1 cellular context compared by ENCODE assay signal in the genomic region with DNA sequence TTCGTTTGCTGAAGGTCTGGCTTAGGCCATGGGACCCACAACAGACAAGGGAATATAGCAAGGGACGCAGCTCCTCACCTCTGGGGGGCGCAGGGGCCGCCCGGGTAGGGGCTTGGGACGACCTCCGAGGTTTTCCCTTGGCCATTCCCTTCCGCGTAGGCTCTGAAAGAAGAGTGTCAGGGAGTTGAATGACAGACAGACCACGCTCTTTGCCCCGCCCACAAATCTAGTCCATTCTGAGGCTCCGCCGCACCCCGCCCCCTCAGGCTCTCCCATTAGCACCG.
TF ChIP-seq lines count a peak whose summit lies in the region.

No MANE protein-coding gene starts in this region.

TF ChIP-seq in HepG2, 621 proteins besides CTCF, POLR2A, EP300 and RAD21 (continued from another document):
- TF ChIP-seq, protein P1, sequence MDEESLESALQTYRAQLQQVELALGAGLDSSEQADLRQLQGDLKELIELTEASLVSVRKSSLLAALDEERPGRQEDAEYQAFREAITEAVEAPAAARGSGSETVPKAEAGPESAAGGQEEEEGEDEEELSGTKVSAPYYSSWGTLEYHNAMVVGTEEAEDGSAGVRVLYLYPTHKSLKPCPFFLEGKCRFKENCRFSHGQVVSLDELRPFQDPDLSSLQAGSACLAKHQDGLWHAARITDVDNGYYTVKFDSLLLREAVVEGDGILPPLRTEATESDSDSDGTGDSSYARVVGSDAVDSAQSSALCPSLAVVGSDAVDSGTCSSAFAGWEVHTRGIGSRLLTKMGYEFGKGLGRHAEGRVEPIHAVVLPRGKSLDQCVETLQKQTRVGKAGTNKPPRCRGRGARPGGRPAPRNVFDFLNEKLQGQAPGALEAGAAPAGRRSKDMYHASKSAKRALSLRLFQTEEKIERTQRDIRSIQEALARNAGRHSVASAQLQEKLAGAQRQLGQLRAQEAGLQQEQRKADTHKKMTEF (CRISPR knock-in tag; IDR thresholded peaks at IDR 0.05): 0 out of 2 replicates have a peak, but pooled peaks have one; percentile 6
- peak; percentile 12; the same call in 1 of the 2 replicates for TF ChIP-seq REPIN1 (CRISPR knock-in tag; IDR thresholded peaks at IDR 0.05; ENCODE audit: borderline replicate concordance, low read depth)
- TF ChIP-seq ZNF331 (CRISPR knock-in tag; IDR thresholded peaks at IDR 0.05): peak; percentile 28; the same call in 1 of the 2 replicates
- TF ChIP-seq SMARCC2 (IDR thresholded peaks at IDR 0.05): no peak
- TF ChIP-seq RELA (CRISPR knock-in tag; IDR thresholded peaks at IDR 0.05): no peak
- TF ChIP-seq PBX2 (CRISPR knock-in tag; IDR thresholded peaks at IDR 0.05): peak; percentile 81
- peak; percentile 24; the same call in 1 of the 2 replicates for TF ChIP-seq TAF1 (CRISPR knock-in tag; IDR thresholded peaks at IDR 0.05)
- TF ChIP-seq GATAD2A (CRISPR knock-in tag; IDR thresholded peaks at IDR 0.05): peak; percentile 46; the same call in 1 of the 2 replicates
- TF ChIP-seq ZNF709 (CRISPR knock-in tag; IDR thresholded peaks at IDR 0.05): 0 out of 2 replicates have a peak, but pooled peaks have one; percentile 23
- TF ChIP-seq POLR2G (IDR thresholded peaks at IDR 0.05; ENCODE audit: low read depth, low read length): peak; percentile 44; the same call in 1 of the 2 replicates
- no peak for TF ChIP-seq TBX2 (CRISPR knock-in tag; IDR thresholded peaks at IDR 0.05; ENCODE audit: borderline replicate concordance)
- TF ChIP-seq, protein P2, sequence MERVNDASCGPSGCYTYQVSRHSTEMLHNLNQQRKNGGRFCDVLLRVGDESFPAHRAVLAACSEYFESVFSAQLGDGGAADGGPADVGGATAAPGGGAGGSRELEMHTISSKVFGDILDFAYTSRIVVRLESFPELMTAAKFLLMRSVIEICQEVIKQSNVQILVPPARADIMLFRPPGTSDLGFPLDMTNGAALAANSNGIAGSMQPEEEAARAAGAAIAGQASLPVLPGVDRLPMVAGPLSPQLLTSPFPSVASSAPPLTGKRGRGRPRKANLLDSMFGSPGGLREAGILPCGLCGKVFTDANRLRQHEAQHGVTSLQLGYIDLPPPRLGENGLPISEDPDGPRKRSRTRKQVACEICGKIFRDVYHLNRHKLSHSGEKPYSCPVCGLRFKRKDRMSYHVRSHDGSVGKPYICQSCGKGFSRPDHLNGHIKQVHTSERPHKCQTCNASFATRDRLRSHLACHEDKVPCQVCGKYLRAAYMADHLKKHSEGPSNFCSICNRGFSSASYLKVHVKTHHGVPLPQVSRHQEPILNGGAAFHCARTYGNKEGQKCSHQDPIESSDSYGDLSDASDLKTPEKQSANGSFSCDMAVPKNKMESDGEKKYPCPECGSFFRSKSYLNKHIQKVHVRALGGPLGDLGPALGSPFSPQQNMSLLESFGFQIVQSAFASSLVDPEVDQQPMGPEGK (CRISPR knock-in tag; IDR thresholded peaks at IDR 0.05): 0 out of 2 replicates have a peak, but pooled peaks have one; percentile 43
- TF ChIP-seq MYNN (CRISPR knock-in tag; IDR thresholded peaks at IDR 0.05; ENCODE audit: low read depth): no peak
- no peak for TF ChIP-seq HCFC1 (IDR thresholded peaks at IDR 0.05; ENCODE audit: low read depth, low read length)
- TF ChIP-seq ZBTB7B (CRISPR knock-in tag; IDR thresholded peaks at IDR 0.05): peak; percentile 88
- TF ChIP-seq, protein P3, sequence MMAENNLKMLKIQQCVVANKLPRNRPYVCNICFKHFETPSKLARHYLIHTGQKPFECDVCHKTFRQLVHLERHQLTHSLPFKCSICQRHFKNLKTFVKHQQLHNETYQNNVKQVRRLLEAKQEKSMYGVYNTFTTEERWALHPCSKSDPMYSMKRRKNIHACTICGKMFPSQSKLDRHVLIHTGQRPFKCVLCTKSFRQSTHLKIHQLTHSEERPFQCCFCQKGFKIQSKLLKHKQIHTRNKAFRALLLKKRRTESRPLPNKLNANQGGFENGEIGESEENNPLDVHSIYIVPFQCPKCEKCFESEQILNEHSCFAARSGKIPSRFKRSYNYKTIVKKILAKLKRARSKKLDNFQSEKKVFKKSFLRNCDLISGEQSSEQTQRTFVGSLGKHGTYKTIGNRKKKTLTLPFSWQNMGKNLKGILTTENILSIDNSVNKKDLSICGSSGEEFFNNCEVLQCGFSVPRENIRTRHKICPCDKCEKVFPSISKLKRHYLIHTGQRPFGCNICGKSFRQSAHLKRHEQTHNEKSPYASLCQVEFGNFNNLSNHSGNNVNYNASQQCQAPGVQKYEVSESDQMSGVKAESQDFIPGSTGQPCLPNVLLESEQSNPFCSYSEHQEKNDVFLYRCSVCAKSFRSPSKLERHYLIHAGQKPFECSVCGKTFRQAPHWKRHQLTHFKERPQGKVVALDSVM (CRISPR knock-in tag; IDR thresholded peaks at IDR 0.05): 0 out of 2 replicates have a peak, but pooled peaks have one; percentile 32
- peak; percentile 25; the same call in 1 of the 2 replicates for TF ChIP-seq ELF3 (CRISPR knock-in tag; IDR thresholded peaks at IDR 0.05)
- 0 out of 2 replicates have a peak, but pooled peaks have one; percentile 15 for TF ChIP-seq ERF (CRISPR knock-in tag; IDR thresholded peaks at IDR 0.05)
- TF ChIP-seq ZNF143 (CRISPR knock-in tag; IDR thresholded peaks at IDR 0.05): no peak
- TF ChIP-seq ZNF570 (CRISPR knock-in tag; IDR thresholded peaks at IDR 0.05; ENCODE audit: borderline replicate concordance): no peak
- TF ChIP-seq, protein P4, sequence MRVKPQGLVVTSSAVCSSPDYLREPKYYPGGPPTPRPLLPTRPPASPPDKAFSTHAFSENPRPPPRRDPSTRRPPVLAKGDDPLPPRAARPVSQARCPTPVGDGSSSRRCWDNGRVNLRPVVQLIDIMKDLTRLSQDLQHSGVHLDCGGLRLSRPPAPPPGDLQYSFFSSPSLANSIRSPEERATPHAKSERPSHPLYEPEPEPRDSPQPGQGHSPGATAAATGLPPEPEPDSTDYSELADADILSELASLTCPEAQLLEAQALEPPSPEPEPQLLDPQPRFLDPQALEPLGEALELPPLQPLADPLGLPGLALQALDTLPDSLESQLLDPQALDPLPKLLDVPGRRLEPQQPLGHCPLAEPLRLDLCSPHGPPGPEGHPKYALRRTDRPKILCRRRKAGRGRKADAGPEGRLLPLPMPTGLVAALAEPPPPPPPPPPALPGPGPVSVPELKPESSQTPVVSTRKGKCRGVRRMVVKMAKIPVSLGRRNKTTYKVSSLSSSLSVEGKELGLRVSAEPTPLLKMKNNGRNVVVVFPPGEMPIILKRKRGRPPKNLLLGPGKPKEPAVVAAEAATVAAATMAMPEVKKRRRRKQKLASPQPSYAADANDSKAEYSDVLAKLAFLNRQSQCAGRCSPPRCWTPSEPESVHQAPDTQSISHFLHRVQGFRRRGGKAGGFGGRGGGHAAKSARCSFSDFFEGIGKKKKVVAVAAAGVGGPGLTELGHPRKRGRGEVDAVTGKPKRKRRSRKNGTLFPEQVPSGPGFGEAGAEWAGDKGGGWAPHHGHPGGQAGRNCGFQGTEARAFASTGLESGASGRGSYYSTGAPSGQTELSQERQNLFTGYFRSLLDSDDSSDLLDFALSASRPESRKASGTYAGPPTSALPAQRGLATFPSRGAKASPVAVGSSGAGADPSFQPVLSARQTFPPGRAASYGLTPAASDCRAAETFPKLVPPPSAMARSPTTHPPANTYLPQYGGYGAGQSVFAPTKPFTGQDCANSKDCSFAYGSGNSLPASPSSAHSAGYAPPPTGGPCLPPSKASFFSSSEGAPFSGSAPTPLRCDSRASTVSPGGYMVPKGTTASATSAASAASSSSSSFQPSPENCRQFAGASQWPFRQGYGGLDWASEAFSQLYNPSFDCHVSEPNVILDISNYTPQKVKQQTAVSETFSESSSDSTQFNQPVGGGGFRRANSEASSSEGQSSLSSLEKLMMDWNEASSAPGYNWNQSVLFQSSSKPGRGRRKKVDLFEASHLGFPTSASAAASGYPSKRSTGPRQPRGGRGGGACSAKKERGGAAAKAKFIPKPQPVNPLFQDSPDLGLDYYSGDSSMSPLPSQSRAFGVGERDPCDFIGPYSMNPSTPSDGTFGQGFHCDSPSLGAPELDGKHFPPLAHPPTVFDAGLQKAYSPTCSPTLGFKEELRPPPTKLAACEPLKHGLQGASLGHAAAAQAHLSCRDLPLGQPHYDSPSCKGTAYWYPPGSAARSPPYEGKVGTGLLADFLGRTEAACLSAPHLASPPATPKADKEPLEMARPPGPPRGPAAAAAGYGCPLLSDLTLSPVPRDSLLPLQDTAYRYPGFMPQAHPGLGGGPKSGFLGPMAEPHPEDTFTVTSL (CRISPR knock-in tag; IDR thresholded peaks at IDR 0.05; ENCODE audit: borderline replicate concordance): no peak
- no peak for TF ChIP-seq USF2 (IDR thresholded peaks at IDR 0.05; ENCODE audit: low read depth, low read length)
- no peak for TF ChIP-seq USF2 (CRISPR knock-in tag; IDR thresholded peaks at IDR 0.05; ENCODE audit: borderline replicate concordance)
- no peak for TF ChIP-seq GABPA (IDR thresholded peaks at IDR 0.05; ENCODE audit: low read depth, low read length)
- TF ChIP-seq GABPA (CRISPR knock-in tag; IDR thresholded peaks at IDR 0.05; ENCODE audit: low read depth): no peak
- TF ChIP-seq CREM (IDR thresholded peaks at IDR 0.05): peak; percentile 50
- no peak for TF ChIP-seq CREM (CRISPR knock-in tag; IDR thresholded peaks at IDR 0.05)
- TF ChIP-seq FOXC1 (CRISPR knock-in tag; IDR thresholded peaks at IDR 0.05; ENCODE audit: borderline replicate concordance): peak; percentile 76; the same call in 1 of the 2 replicates
- no peak for TF ChIP-seq FIP1L1 (IDR thresholded peaks at IDR 0.05; ENCODE audit: borderline replicate concordance, insufficient read depth, low read depth, low read length)
- no peak for TF ChIP-seq RAD51 (IDR thresholded peaks at IDR 0.05; ENCODE audit: borderline replicate concordance)
- TF ChIP-seq GFI1 (CRISPR knock-in tag; IDR thresholded peaks at IDR 0.05; ENCODE audit: borderline replicate concordance): peak; percentile 17; the same call in 1 of the 2 replicates
- peak; percentile 65 for TF ChIP-seq XRCC5 (optimal IDR thresholded peaks at IDR 0.05; ENCODE audit: low read length)
- peak; percentile 44; the same call in 1 of the 2 replicates for TF ChIP-seq KDM2A (CRISPR knock-in tag; IDR thresholded peaks at IDR 0.05; ENCODE audit: borderline replicate concordance, low read depth)
- TF ChIP-seq SIN3A (IDR thresholded peaks at IDR 0.05; ENCODE audit: borderline replicate concordance, low read depth, low read length): no peak
- TF ChIP-seq ELF1 (CRISPR knock-in tag; IDR thresholded peaks at IDR 0.05): peak; percentile 44; the same call in 1 of the 2 replicates
- TF ChIP-seq ZNF607 (CRISPR knock-in tag; IDR thresholded peaks at IDR 0.05; ENCODE audit: borderline replicate concordance): 0 out of 2 replicates have a peak, but pooled peaks have one; percentile 12
